In genomic region chr1:235011599-235012435, GRCh38 we compare ENCODE assay signal across 1 cellular context.
TF ChIP-seq lines count a peak whose summit lies in the region.

No MANE protein-coding gene starts in this region.

TF ChIP-seq in K562, 482 proteins besides CTCF, POLR2A, EP300 and RAD21 (continued from another document and continues in another):
- TF ChIP-seq, protein P1, sequence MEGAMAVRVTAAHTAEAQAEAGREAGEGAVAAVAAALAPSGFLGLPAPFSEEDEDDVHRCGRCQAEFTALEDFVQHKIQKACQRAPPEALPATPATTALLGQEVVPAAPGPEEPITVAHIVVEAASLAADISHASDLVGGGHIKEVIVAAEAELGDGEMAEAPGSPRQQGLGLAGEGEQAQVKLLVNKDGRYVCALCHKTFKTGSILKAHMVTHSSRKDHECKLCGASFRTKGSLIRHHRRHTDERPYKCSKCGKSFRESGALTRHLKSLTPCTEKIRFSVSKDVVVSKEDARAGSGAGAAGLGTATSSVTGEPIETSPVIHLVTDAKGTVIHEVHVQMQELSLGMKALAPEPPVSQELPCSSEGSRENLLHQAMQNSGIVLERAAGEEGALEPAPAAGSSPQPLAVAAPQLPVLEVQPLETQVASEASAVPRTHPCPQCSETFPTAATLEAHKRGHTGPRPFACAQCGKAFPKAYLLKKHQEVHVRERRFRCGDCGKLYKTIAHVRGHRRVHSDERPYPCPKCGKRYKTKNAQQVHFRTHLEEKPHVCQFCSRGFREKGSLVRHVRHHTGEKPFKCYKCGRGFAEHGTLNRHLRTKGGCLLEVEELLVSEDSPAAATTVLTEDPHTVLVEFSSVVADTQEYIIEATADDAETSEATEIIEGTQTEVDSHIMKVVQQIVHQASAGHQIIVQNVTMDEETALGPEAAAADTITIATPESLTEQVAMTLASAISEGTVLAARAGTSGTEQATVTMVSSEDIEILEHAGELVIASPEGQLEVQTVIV (CRISPR knock-in tag; IDR thresholded peaks at IDR 0.05; ENCODE audit: borderline replicate concordance), result no peak
- TF ChIP-seq ETV5 (CRISPR knock-in tag; IDR thresholded peaks at IDR 0.05; ENCODE audit: low read depth), result 0 out of 2 replicates have a peak, but pooled peaks have one; percentile 40
- peak; percentile 32 to 88 (median 83) for TF ChIP-seq YY1 (IDR thresholded peaks at IDR 0.05; ENCODE audit: borderline replicate concordance in 1 of 3, control insufficient read depth in 1 of 3, extremely low read depth in 1 of 3, insufficient read depth in 3 of 3, insufficient read length in 1 of 3, insufficient replicate concordance in 2 of 3, low read depth in 1 of 3, low read length in 2 of 3)
- no peak for TF ChIP-seq FOXA1 (IDR thresholded peaks at IDR 0.05; ENCODE audit: borderline replicate concordance)
- no peak for TF ChIP-seq ZBTB11 (CRISPR knock-in tag; IDR thresholded peaks at IDR 0.05)
- peak; percentile 64; the same call in 1 of the 2 replicates for TF ChIP-seq DMBX1 (CRISPR knock-in tag; IDR thresholded peaks at IDR 0.05; ENCODE audit: borderline replicate concordance)
- no peak for TF ChIP-seq NBN (IDR thresholded peaks at IDR 0.05; ENCODE audit: low read depth)
- no peak for TF ChIP-seq GABPB1 (CRISPR knock-in tag; IDR thresholded peaks at IDR 0.05)
- no peak for TF ChIP-seq ZNF133 (CRISPR knock-in tag; IDR thresholded peaks at IDR 0.05)
- TF ChIP-seq ZNF77 (CRISPR knock-in tag; IDR thresholded peaks at IDR 0.05), result no peak
- no peak for TF ChIP-seq ZNF134 (CRISPR knock-in tag; conservative IDR thresholded peaks at IDR 0.05)
- TF ChIP-seq NFE2 (IDR thresholded peaks at IDR 0.05; ENCODE audit: low read depth), result peak; percentile 54
- TF ChIP-seq TRIM24 (IDR thresholded peaks at IDR 0.05), result 0 out of 4 replicates have a peak, but pooled peaks have one; percentile 5 to 44
- peak; percentile 68; the same call in 1 of the 2 replicates for TF ChIP-seq BHLHE40 (IDR thresholded peaks at IDR 0.05; ENCODE audit: low read length)
- peak; percentile 53 for TF ChIP-seq RNF2 (IDR thresholded peaks at IDR 0.05)
- TF ChIP-seq PTBP1 (IDR thresholded peaks at IDR 0.05; ENCODE audit: low read depth, low read length), result no peak
- no peak for TF ChIP-seq PCBP2 (IDR thresholded peaks at IDR 0.05; ENCODE audit: low read depth, low read length, poor library complexity, severe bottlenecking)
- TF ChIP-seq JUN (IDR thresholded peaks at IDR 0.05; ENCODE audit: borderline replicate concordance, low read depth, low read length), result peak; percentile 84
- TF ChIP-seq JUN (CRISPR knock-in tag; IDR thresholded peaks at IDR 0.05; ENCODE audit: borderline replicate concordance), result peak; percentile 71; the same call in 1 of the 2 replicates
- peak; percentile 85 for TF ChIP-seq HES1 (IDR thresholded peaks at IDR 0.05; ENCODE audit: low read depth)
- no peak for TF ChIP-seq ZBTB8A (IDR thresholded peaks at IDR 0.05; ENCODE audit: partially characterized antibody)
- peak; percentile 47; the same call in 1 of the 2 replicates for TF ChIP-seq CXXC5 (CRISPR knock-in tag; IDR thresholded peaks at IDR 0.05)
- peak in 1 of 2 experiments; percentile 88; a peak in 2 of 4 replicates for TF ChIP-seq ZNF318 (IDR thresholded peaks at IDR 0.05; ENCODE audit: borderline replicate concordance in 1 of 2, low read depth in 1 of 2)
- no peak for TF ChIP-seq THAP12 (CRISPR knock-in tag; IDR thresholded peaks at IDR 0.05)
- no peak for TF ChIP-seq MCM7 (IDR thresholded peaks at IDR 0.05)
- TF ChIP-seq CBFA2T3 (IDR thresholded peaks at IDR 0.05), result peak; percentile 73
- TF ChIP-seq POLR2AphosphoS5 (IDR thresholded peaks at IDR 0.05; ENCODE audit: control insufficient read depth, insufficient read depth, low read depth, low read length), result no peak; the same call in 1 of the 2 replicates
- TF ChIP-seq SMAD4 (CRISPR knock-in tag; conservative IDR thresholded peaks at IDR 0.05), result 0 out of 2 replicates have a peak, but pooled peaks have one; percentile 59
- TF ChIP-seq ZNF239 (CRISPR knock-in tag; IDR thresholded peaks at IDR 0.05), result no peak
- TF ChIP-seq CREM (IDR thresholded peaks at IDR 0.05; ENCODE audit: low read depth), result peak; percentile 89
- TF ChIP-seq FOXO4 (CRISPR knock-in tag; IDR thresholded peaks at IDR 0.05), result no peak
- TF ChIP-seq TFAP4 (CRISPR knock-in tag; IDR thresholded peaks at IDR 0.05; ENCODE audit: borderline replicate concordance), result peak; percentile 87
- TF ChIP-seq ZNF431 (CRISPR knock-in tag; IDR thresholded peaks at IDR 0.05), result peak; percentile 66; the same call in 1 of the 2 replicates
- no peak for TF ChIP-seq TEAD2 (tag; IDR thresholded peaks at IDR 0.05)
- TF ChIP-seq IRF9 (tag; IDR thresholded peaks at IDR 0.05), result no peak
- no peak for TF ChIP-seq BCL6 (CRISPR knock-in tag; IDR thresholded peaks at IDR 0.05)
- peak; percentile 66 for TF ChIP-seq MAFK (IDR thresholded peaks at IDR 0.05; ENCODE audit: low read length)
